ENCODE assay signal across 9 cellular contexts in the genomic region with DNA sequence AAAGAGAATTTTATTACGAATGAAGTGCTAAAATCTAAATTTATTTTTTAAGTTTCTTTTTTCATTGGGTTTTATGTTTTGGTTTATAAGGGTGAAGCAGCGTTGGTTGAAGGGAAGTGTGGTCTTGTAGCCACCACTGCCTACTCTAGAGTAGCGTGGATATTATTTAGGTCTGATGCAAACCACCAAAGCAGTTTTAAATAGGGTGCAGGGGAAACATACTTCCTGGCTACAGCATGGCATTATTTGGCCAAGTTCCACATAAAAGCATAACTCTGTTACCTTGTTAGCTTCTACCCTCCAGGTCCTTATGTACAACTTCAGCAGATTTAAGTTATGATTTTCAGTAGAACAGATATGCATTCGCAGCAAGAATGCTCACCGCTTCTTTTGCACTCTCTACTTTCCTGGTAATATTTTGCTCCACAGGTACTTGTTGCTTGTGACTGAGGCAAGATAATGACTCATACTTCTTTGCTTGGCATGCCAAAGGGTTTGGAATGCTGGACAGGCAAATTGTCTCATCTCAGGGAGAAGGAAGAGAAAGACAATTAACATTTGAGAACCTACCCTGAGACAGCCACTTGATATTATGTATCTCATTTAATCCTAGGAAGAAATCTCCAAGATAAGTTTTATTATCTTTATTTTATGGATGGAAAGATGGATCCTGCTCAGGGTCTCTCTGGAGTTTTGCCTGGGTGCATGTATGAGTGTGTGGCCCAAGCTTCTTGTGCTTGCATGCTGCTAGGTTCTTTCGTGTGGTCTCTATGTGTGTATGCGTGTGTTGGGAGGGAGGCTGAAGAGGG. TPM values are rescaled to one million over a fixed set of nuclear protein-coding genes. Genes with fewer than 3 reads are reported as not detected.
DNase-seq lines count a peak whose midpoint lies in the region; ATAC-seq, FAIRE-seq and TF ChIP-seq lines count a peak whose summit lies in the region.
"Had no signal": no experiment of that assay in that cellular context is flagged by ENCODE, and none has a peak within 500 bp of the region (broad histone marks: within the 10 kb centered on the region; RNA-seq: fewer than 3 reads in every experiment).

No MANE protein-coding gene starts in this region.

- H3K4me3 ChIP-seq in astrocyte (ENCODE audit: insufficient read depth, low read depth, low read length) (no peak overlapping the region), muscle layer of colon (ENCODE audit: low read depth in 1 of 2, low read length in 2 of 2) (no peak overlapping the region)

- FAIRE-seq in astrocyte (lab: Jason Lieb, UNC): peak; percentile 73

- H3K27ac ChIP-seq in astrocyte (ENCODE audit: low read depth, low read length) (no peak overlapping the region), muscle layer of colon (ENCODE audit: low read depth, low read length) (peak overlapping the region; percentile 50)
- H3K27ac ChIP-seq: WERI-Rb-1 had no signal

- H4K20me1 ChIP-seq in astrocyte (ENCODE audit: insufficient read depth, low read length): peaks cover 70% of the 10 kb centered on the region

- H3K36me3 ChIP-seq in astrocyte (ENCODE audit: insufficient read depth, low read length): no peaks in the 10 kb centered on the region
- H3K36me3 ChIP-seq in muscle layer of colon (ENCODE audit: insufficient read depth, low read length): no peaks in the 10 kb centered on the region
- H3K36me3 ChIP-seq: WERI-Rb-1 had no signal

- ATAC-seq in HG02588 (IDR thresholded peaks at IDR 0.05; ENCODE audit: unreplicated experiment) (no peak), HG02759 (IDR thresholded peaks at IDR 0.05; ENCODE audit: unreplicated experiment) (no peak)

- in situ Hi-C loops in KBM-7 (cut with MboI; ENCODE audit: low pct_unique_long_range_greater_than_20kb, low sequenced_read_pairs): no loop called here

- peak overlapping the region; percentile 35 for H3K4me3 Mint-ChIP-seq in astrocyte (ENCODE audit: unreplicated experiment)

- H3K4me1 Mint-ChIP-seq in astrocyte (ENCODE audit: low read depth, unreplicated experiment): peaks cover 65% of the 10 kb centered on the region

- H3K9me3 ChIP-seq in astrocyte (ENCODE audit: insufficient read depth, low read depth, low read length): no peaks in the 10 kb centered on the region
- H3K9me3 ChIP-seq in muscle layer of colon (ENCODE audit: low read length): no peaks in the 10 kb centered on the region

- H3K27ac Mint-ChIP-seq in astrocyte (ENCODE audit: unreplicated experiment): peak overlapping the region; percentile 64

- peaks cover 99% of the 10 kb centered on the region for H3K79me2 ChIP-seq in astrocyte (ENCODE audit: insufficient read depth, low read length)

- H3K4me2 ChIP-seq in astrocyte (ENCODE audit: low read length): peak overlapping the region; percentile 34

- DNase-seq in AG20443 (ENCODE audit: low spot score) (peak; percentile 48), KBM-7 (peak; percentile 40), astrocyte (ENCODE audit: low read depth) (peak; percentile 72), activated gamma-delta T cell treated with Interleukin-2 at 50 U/mL for 16 hours (no peak), KG1 (lab: John Stamatoyannopoulos, UW) (no peak)
- DNase-seq: WERI-Rb-1 had no signal

- H3K4me1 ChIP-seq in astrocyte (ENCODE audit: insufficient read depth, low read length): peaks cover 33% of the 10 kb centered on the region
- peaks cover 68% of the 10 kb centered on the region for H3K4me1 ChIP-seq in muscle layer of colon (ENCODE audit: insufficient read depth, low read length)

- H3K9ac ChIP-seq in astrocyte (ENCODE audit: low read length) (no peak overlapping the region), muscle layer of colon (ENCODE audit: low read length) (no peak overlapping the region)

- no peak overlapping the region for H2AFZ ChIP-seq in astrocyte (ENCODE audit: low read depth, low read length)

- TF ChIP-seq CTCF in astrocyte (IDR thresholded peaks at IDR 0.05; ENCODE audit: insufficient read depth, low read depth, low read length): no peak

- H3K27me3 Mint-ChIP-seq in astrocyte (ENCODE audit: low read depth, unreplicated experiment): no peaks in the 10 kb centered on the region

- H3K36me3 Mint-ChIP-seq in astrocyte (ENCODE audit: low read depth, unreplicated experiment): no peaks in the 10 kb centered on the region

- H3K9me3 Mint-ChIP-seq in astrocyte (ENCODE audit: unreplicated experiment): no peaks in the 10 kb centered on the region

- H3K27me3 ChIP-seq in astrocyte (ENCODE audit: insufficient read depth, low read length) (no peaks in the 10 kb centered on the region), muscle layer of colon (ENCODE audit: control insufficient read depth in 1 of 2, insufficient read depth in 2 of 2, low read length in 2 of 2) (no peaks in the 10 kb centered on the region)

RNA-seq across cellular contexts. Expression of gene TGFBR2, which starts 5.4 kb away (rescaled TPM):
- total RNA-seq in astrocyte: 39.9 and 44.1 TPM in 2 replicates

Comparison
In these comparisons a context has a peak if more than half of its experiments do, and no peak if none do; other contexts are left out.
1. DNase-seq: peak in AG20443 (single experiment), KBM-7 (single experiment) and astrocyte (single experiment); none in activated gamma-delta T cell treated with Interleukin-2 at 50 U/mL for 16 hours (single experiment) and KG1 (single experiment).